ENCODE assay signal across 9 cellular contexts in genomic region chr13:108213946-108214345, GRCh38. TPM values are rescaled to one million over a fixed set of nuclear protein-coding genes. Genes with fewer than 3 reads are reported as not detected.
A peak's percentile ranks its signal among the peaks of the same experiment; 100 is the strongest.
DNase-seq lines count a peak whose midpoint lies in the region; ATAC-seq, FAIRE-seq and TF ChIP-seq lines count a peak whose summit lies in the region.
"Had no signal": no experiment of that assay in that cellular context is flagged by ENCODE, and none has a peak within 500 bp of the region (broad histone marks: within the 10 kb centered on the region; RNA-seq: fewer than 3 reads in every experiment).

No MANE protein-coding gene starts in this region.

- no peak for ATAC-seq in HG02571 (IDR thresholded peaks at IDR 0.05; ENCODE audit: unreplicated experiment)
- ATAC-seq in GM18502 (IDR thresholded peaks at IDR 0.05; ENCODE audit: poor library complexity, unreplicated experiment), result no peak

- CTCF ChIA-PET in endothelial cell of umbilical vein (lab: Charles Lee), result interaction anchor here (1.4 kb wide), 1 partner anchor 38 kb away, joined by 3 read pairs; no protein-coding TSS in a partner anchor

- H4K20me1 ChIP-seq in endothelial cell of umbilical vein (replicated peaks; ENCODE audit: control insufficient read depth, extremely low read depth, insufficient read depth, low read length), result no peaks in the 10 kb centered on the region

- dilution Hi-C loops in endothelial cell of umbilical vein (cut with MboI; ENCODE audit: extremely low pct_ligation_motif_present, low sequenced_read_pairs), result no loop called here

- H2AFZ ChIP-seq in endothelial cell of umbilical vein (ENCODE audit: low read depth, low read length), result peak overlapping the region; percentile 61

- TSS peak; percentile 8 for BruUV-seq in endothelial cell of umbilical vein (replicated peaks; lab: Mats Ljungman, UMichigan)

- H3K9me3 ChIP-seq in endothelial cell of umbilical vein (replicated peaks; ENCODE audit: control insufficient read depth, insufficient read depth, low read length), result no peaks in the 10 kb centered on the region

- peak overlapping the region; percentile 82 for H3K4me3 Mint-ChIP-seq in progenitor cell of endocrine pancreas (ENCODE audit: low read depth)

- peak overlapping the region; percentile 86 for H3K4me2 ChIP-seq in endothelial cell of umbilical vein (ENCODE audit: insufficient read depth, low read length)

- peaks cover 19% of the 10 kb centered on the region for H3K36me3 Mint-ChIP-seq in progenitor cell of endocrine pancreas (ENCODE audit: insufficient read depth)

- peaks cover 11% of the 10 kb centered on the region for H3K4me1 ChIP-seq in endothelial cell of umbilical vein (ENCODE audit: control insufficient read depth, extremely low read depth, insufficient read depth, low read length)

- H3K27ac ChIP-seq in endothelial cell of umbilical vein (ENCODE audit: insufficient read depth, low read depth, low read length), result no peak overlapping the region

- FAIRE-seq in endothelial cell of umbilical vein (lab: Jason Lieb, UNC), result no peak

- H3K27ac Mint-ChIP-seq in progenitor cell of endocrine pancreas, result peak overlapping the region; percentile 76

- peak overlapping the region; percentile 39 for H3K9ac ChIP-seq in endothelial cell of umbilical vein (replicated peaks; ENCODE audit: extremely low read depth, insufficient read depth, low read length)

- DNase-seq in NCI-H1417 (lab: John Stamatoyannopoulos, UW) (peak; percentile 68 to 87 (median 84)), NCI-H1417 treated with DMSO at 0.1 percent for 48 hours (lab: John Stamatoyannopoulos, UW) (no peak), NCI-H748 treated with DMSO at 0.1 percent for 48 hours (lab: John Stamatoyannopoulos, UW) (peak; percentile 26), endothelial cell of umbilical vein (ENCODE audit: low read depth, low spot score) (no peak), progenitor cell of endocrine pancreas (ENCODE audit: low spot score, unreplicated experiment) (no peak), COLO668 (lab: John Stamatoyannopoulos, UW; ENCODE audit: unreplicated experiment) (no peak)
- DNase-seq: SIG-M5 had no signal

- H3K36me3 ChIP-seq in endothelial cell of umbilical vein (ENCODE audit: control insufficient read depth in 2 of 2, extremely low read depth in 1 of 2, insufficient read depth in 2 of 2, low read length in 2 of 2), result peaks cover 0 to 9% of the 10 kb centered on the region in 2 experiments

- H3K4me1 Mint-ChIP-seq in progenitor cell of endocrine pancreas (ENCODE audit: low read depth), result peaks cover 14% of the 10 kb centered on the region

- peak overlapping the region in 1 of 3 experiments; percentile 29 for H3K4me3 ChIP-seq in endothelial cell of umbilical vein (replicated peaks in 1 of 3; ENCODE audit: insufficient read depth in 1 of 3, low read depth in 1 of 3, low read length in 3 of 3)

- H3K27me3 Mint-ChIP-seq in progenitor cell of endocrine pancreas, result no peaks in the 10 kb centered on the region

- peaks cover 8% of the 10 kb centered on the region for H3K9me3 Mint-ChIP-seq in progenitor cell of endocrine pancreas (ENCODE audit: low read depth)

- no peak for TF ChIP-seq POLR2A in endothelial cell of umbilical vein (IDR thresholded peaks at IDR 0.05; ENCODE audit: low read depth, low read length)

- H3K79me2 ChIP-seq in endothelial cell of umbilical vein (ENCODE audit: control insufficient read depth, insufficient read depth, low read length), result peaks cover 13% of the 10 kb centered on the region

- no peaks in the 10 kb centered on the region for H3K9me1 ChIP-seq in endothelial cell of umbilical vein (replicated peaks; ENCODE audit: control insufficient read depth, extremely low read depth, insufficient read depth, low read length)

- intact Hi-C loops in endothelial cell of umbilical vein (cut with micrococcal nuclease), result loop anchor here (10.0 kb wide), 1 partner anchor 939 kb away; no protein-coding TSS in a partner anchor

- H3K27me3 ChIP-seq in endothelial cell of umbilical vein (ENCODE audit: control insufficient read depth in 2 of 2, insufficient read depth in 2 of 2, low read length in 2 of 2), result no peaks in the 10 kb centered on the region

- TF ChIP-seq CTCF in endothelial cell of umbilical vein (IDR thresholded peaks at IDR 0.05; ENCODE audit: extremely low read depth in 1 of 2, insufficient read depth in 1 of 2, low read depth in 1 of 2, low read length in 2 of 2), result no peak
- no peak for TF ChIP-seq CTCF in progenitor cell of endocrine pancreas (IDR thresholded peaks at IDR 0.05; ENCODE audit: unreplicated experiment)

- POLR2A ChIA-PET in endothelial cell of umbilical vein (lab: Charles Lee), result no interaction called here

TF ChIP-seq in endothelial cell of umbilical vein, 7 proteins besides CTCF, POLR2A, EP300 and RAD21:
- no peak for TF ChIP-seq POLR2AphosphoS5 (IDR thresholded peaks at IDR 0.05; ENCODE audit: insufficient read depth, low read depth, low read length)
- TF ChIP-seq JUN (IDR thresholded peaks at IDR 0.05; ENCODE audit: borderline replicate concordance, insufficient read depth, insufficient read length, low read depth), result no peak
- no peak for TF ChIP-seq FOS (IDR thresholded peaks at IDR 0.05; ENCODE audit: borderline replicate concordance, insufficient read depth, low read length)

RNA-seq across cellular contexts. Expression of gene LIG4, which starts 1.4 kb away (rescaled TPM):
- 9.2 and 10.9 TPM in 2 replicates for total RNA-seq in endothelial cell of umbilical vein
- 2.4 and 3.0 TPM in 2 replicates for polyA plus RNA-seq in endothelial cell of umbilical vein
- polyA plus RNA-seq in endothelial cell of umbilical vein (2011; cell fraction: cytosol; rRNA removed), result 4.5 and 4.6 TPM in 2 replicates
- 7.4 and 10.1 TPM in 2 replicates for polyA plus RNA-seq in endothelial cell of umbilical vein (2011; cell fraction: nucleus; rRNA removed)
- polyA plus RNA-seq in endothelial cell of umbilical vein (2012), result 9.6 and 12.9 TPM in 2 replicates
- polyA minus RNA-seq in endothelial cell of umbilical vein, result 5.2 and 5.8 TPM in 2 replicates
- polyA minus RNA-seq in endothelial cell of umbilical vein (2011; cell fraction: cytosol; rRNA and poly(A)+ RNA removed), result 3.8 TPM
- polyA minus RNA-seq in endothelial cell of umbilical vein (2011; cell fraction: nucleus; rRNA and poly(A)+ RNA removed), result 2.9 and 5.7 TPM in 2 replicates
- total RNA-seq in progenitor cell of endocrine pancreas, result 18.1 and 18.6 TPM in 2 replicates

RNA-seq across cellular contexts. Expression of gene ABHD13, which starts 4.2 kb away (rescaled TPM):
- 6.2 and 7.2 TPM in 2 replicates for total RNA-seq in endothelial cell of umbilical vein
- polyA plus RNA-seq in endothelial cell of umbilical vein, result 2.9 and 3.9 TPM in 2 replicates
- polyA plus RNA-seq in endothelial cell of umbilical vein (2011; cell fraction: cytosol; rRNA removed), result 3.2 and 3.4 TPM in 2 replicates
- 3.2 and 4.0 TPM in 2 replicates for polyA plus RNA-seq in endothelial cell of umbilical vein (2011; cell fraction: nucleus; rRNA removed)
- 6.9 and 8.0 TPM in 2 replicates for polyA plus RNA-seq in endothelial cell of umbilical vein (2012)
- 3.3 and 3.4 TPM in 2 replicates for polyA minus RNA-seq in endothelial cell of umbilical vein
- 1.9 TPM for polyA minus RNA-seq in endothelial cell of umbilical vein (2011; cell fraction: cytosol; rRNA and poly(A)+ RNA removed)
- polyA minus RNA-seq in endothelial cell of umbilical vein (2011; cell fraction: nucleus; rRNA and poly(A)+ RNA removed), result 10.1 and 14.4 TPM in 2 replicates
- 20.7 and 20.9 TPM in 2 replicates for total RNA-seq in progenitor cell of endocrine pancreas

RNA-seq across cellular contexts. Expression of gene TNFSF13B, which starts 55.6 kb away (rescaled TPM):
- total RNA-seq in endothelial cell of umbilical vein (1.2 and 1.4 TPM in 2 replicates), progenitor cell of endocrine pancreas (3.1 and 3.3 TPM in 2 replicates)
- polyA plus RNA-seq in endothelial cell of umbilical vein, result 0.08 and 0.18 TPM in 2 replicates
- 0.06 TPM in 1 of 2 replicates, not detected in the other for polyA plus RNA-seq in endothelial cell of umbilical vein (2011; cell fraction: cytosol; rRNA removed)
- 2.0 and 4.5 TPM in 2 replicates for polyA plus RNA-seq in endothelial cell of umbilical vein (2011; cell fraction: nucleus; rRNA removed)
- 0.44 TPM in 1 of 2 replicates, not detected in the other for polyA plus RNA-seq in endothelial cell of umbilical vein (2012)
- polyA minus RNA-seq in endothelial cell of umbilical vein, result 4.4 TPM in 1 of 2 replicates, not detected in the other
- polyA minus RNA-seq in endothelial cell of umbilical vein (2011; cell fraction: cytosol; rRNA and poly(A)+ RNA removed), result not detected
- polyA minus RNA-seq in endothelial cell of umbilical vein (2011; cell fraction: nucleus; rRNA and poly(A)+ RNA removed), result 5.0 and 5.2 TPM in 2 replicates

Comparison
In these comparisons a context has a peak if more than half of its experiments do, and no peak if none do; other contexts are left out.
1. DNase-seq: peak in NCI-H1417 (3 of 3) and NCI-H748 treated with DMSO at 0.1 percent for 48 hours (single experiment); none in NCI-H1417 treated with DMSO at 0.1 percent for 48 hours (single experiment), endothelial cell of umbilical vein (single experiment), progenitor cell of endocrine pancreas (single experiment) and COLO668 (single experiment).